Comparison of ENCODE assay signal across 28 cellular contexts in the genomic region with DNA sequence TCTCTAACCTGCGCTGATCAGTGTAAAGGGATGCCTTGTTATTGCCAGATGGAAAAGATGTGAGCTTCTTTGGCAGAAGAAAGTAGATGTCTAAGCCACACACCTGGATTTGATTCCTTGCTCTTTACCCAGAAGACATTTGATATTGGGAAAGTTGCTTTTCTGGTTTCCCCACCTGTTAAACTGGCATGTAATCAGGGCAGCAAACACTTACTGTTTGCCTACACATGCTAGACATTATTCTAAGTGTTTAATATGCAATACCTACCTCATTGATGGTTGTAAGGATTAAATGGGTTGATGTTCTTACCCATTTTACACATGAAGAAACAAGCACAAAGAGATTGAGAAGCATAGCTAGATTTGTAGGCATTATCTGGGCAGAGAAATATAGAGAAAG. TPM values are rescaled to one million over a fixed set of nuclear protein-coding genes. Genes with fewer than 3 reads are reported as not detected.
A peak's percentile ranks its signal among the peaks of the same experiment; 100 is the strongest.
DNase-seq lines count a peak whose midpoint lies in the region; ATAC-seq, FAIRE-seq and TF ChIP-seq lines count a peak whose summit lies in the region.
"Had no signal": no experiment of that assay in that cellular context is flagged by ENCODE, and none has a peak within 500 bp of the region (broad histone marks: within the 10 kb centered on the region; RNA-seq: fewer than 3 reads in every experiment).

No MANE protein-coding gene starts in this region.

- TF ChIP-seq EP300 in HepG2 (IDR thresholded peaks at IDR 0.05; ENCODE audit: low read depth in 2 of 2, low read length in 2 of 2): no peak
- TF ChIP-seq EP300 in HepG2 (CRISPR knock-in tag; IDR thresholded peaks at IDR 0.05; ENCODE audit: borderline replicate concordance): no peak

- intact Hi-C loops in HepG2 (cut with micrococcal nuclease; ENCODE audit: unreplicated experiment): no loop called here

- no peak for TF ChIP-seq POLR2A in HepG2 (IDR thresholded peaks at IDR 0.05; ENCODE audit: insufficient read depth in 1 of 2, low read depth in 2 of 2, low read length in 2 of 2)

- CTCF ChIA-PET in HepG2 (lab: Yijun Ruan, JAX; ENCODE audit: low intra/inter-chr PET ratio, low total read pairs): no interaction called here

- H3K27me3 ChIP-seq in lung (ENCODE audit: control insufficient read depth, insufficient read depth) (no peaks in the 10 kb centered on the region), HepG2 (ENCODE audit: control insufficient read depth in 1 of 2, insufficient read depth in 2 of 2, low read length in 2 of 2) (no peaks in the 10 kb centered on the region)
- H3K27me3 ChIP-seq: foreskin keratinocyte had no signal

- TF ChIP-seq RAD21 in HepG2 (CRISPR knock-in tag; IDR thresholded peaks at IDR 0.05): no peak

- ATAC-seq in lung (ENCODE audit: insufficient read depth, low FRiP score) (no peak), HepG2 (no peak)
- ATAC-seq: activated CD4-positive, alpha-beta T cell treated with anti-CD3 and anti-CD28 coated beads for 36 hours; foreskin keratinocyte; psoas muscle; T-cell had no signal

- no peak overlapping the region for H2AFZ ChIP-seq in HepG2 (ENCODE audit: low read length)

- H3K4me3 ChIP-seq in lung (no peak overlapping the region), HepG2 (replicated peaks in 1 of 3; ENCODE audit: insufficient read depth in 1 of 3, low read depth in 2 of 3, low read length in 3 of 3) (no peak overlapping the region)
- H3K4me3 ChIP-seq: psoas muscle had no signal

- in situ Hi-C loops in HepG2 (cut with HindIII; ENCODE audit: extremely low pct_ligation_motif_present, low pct_unique_long_range_greater_than_20kb): no loop called here

- no peaks in the 10 kb centered on the region for H3K4me1 ChIP-seq in lung (ENCODE audit: control insufficient read depth in 2 of 2, insufficient read depth in 2 of 2, low read length in 2 of 2)
- H3K4me1 ChIP-seq in HepG2 (ENCODE audit: insufficient read depth, low read length): no peaks in the 10 kb centered on the region
- H3K4me1 ChIP-seq: foreskin keratinocyte, psoas muscle had no signal

- peaks cover 4% of the 10 kb centered on the region for H3K79me2 ChIP-seq in HepG2 (ENCODE audit: insufficient read depth, low read length)

- peaks cover 3 to 6% of the 10 kb centered on the region in 2 donors for H3K36me3 ChIP-seq in lung (ENCODE audit: control insufficient read depth in 2 of 2, insufficient read depth in 2 of 2, low read length in 2 of 2)
- H3K36me3 ChIP-seq in HepG2 (replicated peaks in 1 of 2; ENCODE audit: control insufficient read depth in 1 of 2, insufficient read depth in 2 of 2, low read length in 2 of 2): peaks cover 7 to 32% of the 10 kb centered on the region in 2 experiments

- FAIRE-seq in HepG2 (lab: Jason Lieb, UNC): no peak
- FAIRE-seq: GM18507 had no signal

- DNase-seq in DMS53 (lab: John Stamatoyannopoulos, UW): peak; percentile 86
- DNase-seq in NCI-H2029 treated with DMSO at 0.1 percent for 48 hours (lab: John Stamatoyannopoulos, UW): peak; percentile 85
- peak; percentile 71 for DNase-seq in NCI-H774 (lab: John Stamatoyannopoulos, UW)
- DNase-seq in lung (ENCODE audit: low spot score): peak; percentile 38
- DNase-seq in hypothalamus (lab: John Stamatoyannopoulos, UW): no peak
- no peak for DNase-seq in NCI-H345 treated with DMSO at 0.1 percent for 48 hours (lab: John Stamatoyannopoulos, UW; ENCODE audit: unreplicated experiment)
- DNase-seq in HepG2 (ENCODE audit: low spot score): no peak
- DNase-seq: activated CD4-positive, alpha-beta T cell treated with anti-CD3 and anti-CD28 coated beads for 36 hours; activated T-cell treated with anti-CD3 and anti-CD28 coated beads, Interleukin-2, amount 50 U/mL, for 48 hours; aorta; C1 segment of cervical spinal cord; GOT3; NCI-H1436 treated with DMSO at 0.1 percent for 48 hours; NCI-H446 treated with DMSO at 0.1 percent for 48 hours; psoas muscle; Right ventricle myocardium superior; T-cell had no signal

- WGBS in lung, 2 donors: 97 to 100% methylated on average over 1 of the region's 1 CpG
- WGBS in HepG2 (ENCODE audit: low lambda C conversion rate): 100% methylated on average over 1 of the region's 1 CpG

- H3K4me2 ChIP-seq in HepG2 (ENCODE audit: low read depth, low read length): no peak overlapping the region

- H3K9me3 ChIP-seq in lung (ENCODE audit: control insufficient read depth in 2 of 2, insufficient read depth in 1 of 2, low read length in 1 of 2): no peaks in the 10 kb centered on the region
- no peaks in the 10 kb centered on the region for H3K9me3 ChIP-seq in HepG2 (ENCODE audit: low read length)
- H3K9me3 ChIP-seq: psoas muscle had no signal

- H3K27ac ChIP-seq in lung (ENCODE audit: low read depth in 1 of 2, low read length in 1 of 2) (no peak overlapping the region), HepG2 (ENCODE audit: extremely low read length, insufficient read depth, low read length) (no peak overlapping the region)
- H3K27ac ChIP-seq: foreskin keratinocyte, psoas muscle had no signal

- no peaks in the 10 kb centered on the region for H4K20me1 ChIP-seq in HepG2 (ENCODE audit: insufficient read depth, low read length)

- no peak overlapping the region for H3K9ac ChIP-seq in HepG2 (ENCODE audit: insufficient read depth, low read depth, low read length)

- TF ChIP-seq CTCF in lung (IDR thresholded peaks at IDR 0.05; ENCODE audit: control extremely low read depth, extremely low read depth): no peak
- TF ChIP-seq CTCF in HepG2 (CRISPR knock-in tag; IDR thresholded peaks at IDR 0.05): no peak

- BruUV-seq in HepG2 (replicated peaks; lab: Mats Ljungman, UMichigan): no TSS peak

- POLR2A ChIA-PET in HepG2 (lab: Yijun Ruan, JAX): no interaction called here

TF ChIP-seq in HepG2, 621 proteins besides CTCF, POLR2A, EP300 and RAD21 (continues in another document):
- TF ChIP-seq, protein P1, sequence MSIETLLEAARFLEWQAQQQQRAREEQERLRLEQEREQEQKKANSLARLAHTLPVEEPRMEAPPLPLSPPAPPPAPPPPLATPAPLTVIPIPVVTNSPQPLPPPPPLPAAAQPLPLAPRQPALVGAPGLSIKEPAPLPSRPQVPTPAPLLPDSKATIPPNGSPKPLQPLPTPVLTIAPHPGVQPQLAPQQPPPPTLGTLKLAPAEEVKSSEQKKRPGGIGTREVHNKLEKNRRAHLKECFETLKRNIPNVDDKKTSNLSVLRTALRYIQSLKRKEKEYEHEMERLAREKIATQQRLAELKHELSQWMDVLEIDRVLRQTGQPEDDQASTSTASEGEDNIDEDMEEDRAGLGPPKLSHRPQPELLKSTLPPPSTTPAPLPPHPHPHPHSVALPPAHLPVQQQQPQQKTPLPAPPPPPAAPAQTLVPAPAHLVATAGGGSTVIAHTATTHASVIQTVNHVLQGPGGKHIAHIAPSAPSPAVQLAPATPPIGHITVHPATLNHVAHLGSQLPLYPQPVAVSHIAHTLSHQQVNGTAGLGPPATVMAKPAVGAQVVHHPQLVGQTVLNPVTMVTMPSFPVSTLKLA (IDR thresholded peaks at IDR 0.05): no peak

RNA-seq across cellular contexts. Expression of a gene that starts 16.6 kb away (rescaled TPM):
- 10 to 100 TPM in 1 of 2 donors, 1 to 10 TPM in 1; 6.3 to 36.1 TPM for total RNA-seq in lung
- polyA plus RNA-seq in lung: 10 to 100 TPM; 21.9 to 34.5 TPM
- 50.8 and 56.4 TPM in 2 replicates for total RNA-seq in HepG2 (2016; rRNA removed; fragmentation: Illumina TruSeq; extraction: Trizol)
- 13.7 and 14.0 TPM in 2 replicates for total RNA-seq in HepG2 (2016; cell fraction: cytosol; rRNA removed; fragmentation: Illumina TruSeq; extraction: Trizol; ENCODE audit: low read depth)
- total RNA-seq in HepG2 (2016; cell fraction: insoluble cytoplasmic fraction; rRNA removed; fragmentation: Illumina TruSeq; extraction: Trizol): 56.0 and 59.8 TPM in 2 replicates
- 23.9 and 33.1 TPM in 2 replicates for total RNA-seq in HepG2 (2016; cell fraction: membrane; rRNA removed; fragmentation: Illumina TruSeq; extraction: Trizol)
- total RNA-seq in HepG2 (2016; cell fraction: nucleus; rRNA removed; fragmentation: Illumina TruSeq; extraction: Trizol): 25.4 and 37.0 TPM in 2 replicates
- polyA plus RNA-seq in HepG2 (2011; rRNA removed): 83.4 and 97.5 TPM in 2 replicates
- 82.2 and 92.0 TPM in 2 replicates for polyA plus RNA-seq in HepG2 (2011; cell fraction: cytosol; rRNA removed)
- 142 and 144 TPM in 2 replicates for polyA plus RNA-seq in HepG2 (2011; cell fraction: nucleus; rRNA removed)
- 38.9 and 45.7 TPM in 2 replicates for polyA plus RNA-seq in HepG2 (2012)
- 14.0 and 18.9 TPM in 2 replicates for polyA plus RNA-seq in HepG2 (2016; cell fraction: cytosol; fragmentation: Illumina TruSeq; extraction: Trizol; ENCODE audit: low read depth)
- polyA plus RNA-seq in HepG2 (2016; cell fraction: insoluble cytoplasmic fraction; fragmentation: Illumina TruSeq; extraction: Trizol; ENCODE audit: low read depth): 58.0 and 67.0 TPM in 2 replicates
- polyA plus RNA-seq in HepG2 (2016; cell fraction: membrane; fragmentation: Illumina TruSeq; extraction: Trizol; ENCODE audit: low read depth): 23.3 and 27.0 TPM in 2 replicates
- 55.7 and 55.8 TPM in 2 replicates for polyA plus RNA-seq in HepG2 (2016; cell fraction: nucleus; fragmentation: Illumina TruSeq; extraction: Trizol; ENCODE audit: insufficient read depth, low read depth)
- 7.8 and 40.4 TPM in 2 replicates for polyA minus RNA-seq in HepG2 (2011; rRNA and poly(A)+ RNA removed; ENCODE audit: low replicate concordance)
- polyA minus RNA-seq in HepG2 (2011; cell fraction: cytosol; rRNA and poly(A)+ RNA removed): 20.0 and 21.3 TPM in 2 replicates
- 57.7 and 61.4 TPM in 2 replicates for polyA minus RNA-seq in HepG2 (2011; cell fraction: nucleus; rRNA and poly(A)+ RNA removed)

RNA-seq across cellular contexts. Expression of a gene that starts 55.0 kb away (rescaled TPM):
- total RNA-seq in lung (not detected), HepG2 (2016; rRNA removed; fragmentation: Illumina TruSeq; extraction: Trizol) (not detected in 2 replicates)
- polyA plus RNA-seq in lung (not detected), HepG2 (2011; rRNA removed) (not detected in 2 replicates)
- not detected in 2 replicates for total RNA-seq in HepG2 (2016; cell fraction: cytosol; rRNA removed; fragmentation: Illumina TruSeq; extraction: Trizol; ENCODE audit: low read depth)
- not detected in 2 replicates for total RNA-seq in HepG2 (2016; cell fraction: insoluble cytoplasmic fraction; rRNA removed; fragmentation: Illumina TruSeq; extraction: Trizol)
- total RNA-seq in HepG2 (2016; cell fraction: membrane; rRNA removed; fragmentation: Illumina TruSeq; extraction: Trizol): not detected in 2 replicates
- not detected in 2 replicates for total RNA-seq in HepG2 (2016; cell fraction: nucleus; rRNA removed; fragmentation: Illumina TruSeq; extraction: Trizol)
- polyA plus RNA-seq in HepG2 (2011; cell fraction: cytosol; rRNA removed): not detected in 2 replicates
- polyA plus RNA-seq in HepG2 (2011; cell fraction: nucleus; rRNA removed): not detected in 2 replicates
- polyA plus RNA-seq in HepG2 (2012): not detected in 2 replicates
- not detected in 2 replicates for polyA plus RNA-seq in HepG2 (2016; cell fraction: cytosol; fragmentation: Illumina TruSeq; extraction: Trizol; ENCODE audit: low read depth)
- not detected in 2 replicates for polyA plus RNA-seq in HepG2 (2016; cell fraction: insoluble cytoplasmic fraction; fragmentation: Illumina TruSeq; extraction: Trizol; ENCODE audit: low read depth)
- not detected in 2 replicates for polyA plus RNA-seq in HepG2 (2016; cell fraction: membrane; fragmentation: Illumina TruSeq; extraction: Trizol; ENCODE audit: low read depth)
- polyA plus RNA-seq in HepG2 (2016; cell fraction: nucleus; fragmentation: Illumina TruSeq; extraction: Trizol; ENCODE audit: insufficient read depth, low read depth): not detected in 2 replicates
- not detected in 2 replicates for polyA minus RNA-seq in HepG2 (2011; rRNA and poly(A)+ RNA removed; ENCODE audit: low replicate concordance)
- polyA minus RNA-seq in HepG2 (2011; cell fraction: cytosol; rRNA and poly(A)+ RNA removed): not detected in 2 replicates
- polyA minus RNA-seq in HepG2 (2011; cell fraction: nucleus; rRNA and poly(A)+ RNA removed): not detected in 2 replicates
- total RNA-seq: activated CD4-positive, alpha-beta T cell treated with anti-CD3 and anti-CD28 coated beads for 36 hours; aorta; epithelial cell of proximal tubule; foreskin keratinocyte; G401; liver; M059J; OCI-LY7; psoas muscle; Right ventricle myocardium superior; subcutaneous adipose tissue; T-cell; ureter had no signal
- polyA plus RNA-seq: AG04450, aorta, foreskin keratinocyte, IgD-negative memory B cell, liver, psoas muscle had no signal

Comparison
In these comparisons a context has a peak if more than half of its experiments do, and no peak if none do; other contexts are left out.
1. DNase-seq: peak in DMS53 (single experiment), NCI-H2029 treated with DMSO at 0.1 percent for 48 hours (single experiment), NCI-H774 (single experiment) and lung (single experiment); none in hypothalamus (0 of 51), NCI-H345 treated with DMSO at 0.1 percent for 48 hours (single experiment) and HepG2 (single experiment).